ENCODE assay signal across 8 cellular contexts in the genomic region with DNA sequence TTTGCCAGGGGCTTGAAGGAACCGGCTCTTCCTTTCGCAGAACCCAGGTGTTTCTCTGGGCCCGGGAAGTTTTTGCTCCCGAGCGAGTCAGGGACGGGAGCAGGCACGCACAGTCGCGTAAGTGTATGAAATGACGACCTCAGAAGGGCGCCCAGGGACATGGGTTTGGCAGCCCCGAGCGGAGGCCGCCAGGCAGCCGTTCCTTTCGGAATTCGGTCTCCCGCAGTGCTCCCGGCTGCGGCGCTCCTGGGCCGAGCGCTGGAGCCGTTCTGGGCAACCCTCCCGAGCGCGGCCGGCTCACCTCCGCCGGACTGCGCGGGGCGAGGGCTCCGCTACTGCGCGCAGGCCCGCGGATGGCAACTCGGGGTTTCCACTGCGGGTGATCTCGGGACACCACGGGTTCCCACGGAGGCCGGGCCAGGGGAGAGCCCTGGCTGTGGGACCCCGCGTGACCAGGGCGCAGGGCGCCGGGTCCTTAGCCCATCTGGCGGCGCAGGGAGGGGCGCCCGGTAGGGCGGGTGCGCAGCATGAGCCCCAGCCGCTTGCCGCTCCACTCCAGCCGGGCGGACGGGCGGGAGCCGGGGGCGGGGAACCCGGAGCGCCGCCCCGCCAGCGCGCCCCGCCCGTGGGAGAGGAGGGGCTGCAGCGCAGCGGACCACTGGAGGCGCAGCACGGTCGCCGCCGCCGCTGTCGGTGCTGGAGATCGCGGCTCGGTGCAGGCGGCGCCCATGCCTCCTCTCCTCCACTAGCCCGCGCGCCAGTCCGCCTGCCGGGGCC. TPM values are rescaled to one million over a fixed set of nuclear protein-coding genes. Genes with fewer than 3 reads are reported as not detected.
DNase-seq lines count a peak whose midpoint lies in the region; ATAC-seq and TF ChIP-seq lines count a peak whose summit lies in the region.

A gene (plus strand): TSS at position 690 of the 777 bp plus-strand sequence. CDS start 111,673 bp downstream, outside the sequence.

- peak within 1 kb of the TSS; percentile 89 for H2AFZ ChIP-seq in OCI-LY3 (ENCODE audit: low read depth, low read length)

- no peaks in the 10 kb centered on the region for H3K9me3 ChIP-seq in Caco-2
- H3K9me3 ChIP-seq in OCI-LY3 (ENCODE audit: insufficient read depth, low read length): no peaks in the 10 kb centered on the region
- H3K9me3 ChIP-seq in stomach: no peaks in the 10 kb centered on the region

- no peak for TF ChIP-seq EP300 in stomach (IDR thresholded peaks at IDR 0.05)

- H3K79me2 ChIP-seq in OCI-LY3 (ENCODE audit: low read length): no peaks in the 10 kb centered on the region

- TF ChIP-seq POLR2A in stomach (IDR thresholded peaks at IDR 0.05): no peak

- H3K27ac ChIP-seq in OCI-LY3 (ENCODE audit: low read length): no peak within 1 kb of the TSS
- peak within 1 kb of the TSS; percentile 82 to 91 (median 88) for H3K27ac ChIP-seq in stomach

- POLR2A ChIA-PET in Caco-2 (lab: Charles Lee): no interaction called here

- 0 to 1% (median 0%) methylated on average over 35 to 87 of the region's 90 CpGs for WGBS in stomach, 5 donors

- H3K4me1 ChIP-seq in Caco-2: peaks cover 10% of the 10 kb centered on the region; the same call in 1 of the 2 replicates
- H3K4me1 ChIP-seq in OCI-LY3 (ENCODE audit: low read length): peaks cover 14% of the 10 kb centered on the region
- peaks cover 0 to 27% (median 21%) of the 10 kb centered on the region in 4 donors for H3K4me1 ChIP-seq in stomach

- ATAC-seq in GM21381 (IDR thresholded peaks at IDR 0.05; ENCODE audit: unreplicated experiment): peak; percentile 94
- peak; percentile 86 for ATAC-seq in activated T-helper 17 cell treated with anti-CD3 and anti-CD28 coated beads, Interleukin-2, amount 50 U/mL, for 72 hours (replicated peaks)
- ATAC-seq in natural killer cell: peak; percentile 76 to 86 (median 85)

- peak within 1 kb of the TSS; percentile 65 for H3K9ac ChIP-seq in OCI-LY3 (ENCODE audit: low read length)

- H3K27me3 Mint-ChIP-seq in Caco-2 (ENCODE audit: insufficient read depth, unreplicated experiment): peaks cover 22% of the 10 kb centered on the region
- H3K27me3 Mint-ChIP-seq in activated T-helper 17 cell treated with anti-CD3 and anti-CD28 coated beads, Interleukin-2, amount 50 U/mL, for 72 hours: peaks cover 43% of the 10 kb centered on the region
- peaks cover 44 to 59% of the 10 kb centered on the region in 2 donors for H3K27me3 Mint-ChIP-seq in natural killer cell (ENCODE audit: low read depth in 2 of 2)

- peak within 1 kb of the TSS; percentile 70 for H3K4me3 ChIP-seq in Caco-2 (ENCODE audit: low read depth, low read length)
- H3K4me3 ChIP-seq in OCI-LY3 (ENCODE audit: low read length): peak within 1 kb of the TSS; percentile 88
- H3K4me3 ChIP-seq in fibroblast of pulmonary artery (replicated peaks; ENCODE audit: low read depth, low read length): peak within 1 kb of the TSS; percentile 80
- H3K4me3 ChIP-seq in stomach: peak within 1 kb of the TSS; percentile 85 to 94 (median 90)

- H3K36me3 Mint-ChIP-seq in Caco-2 (ENCODE audit: insufficient read depth, unreplicated experiment) (no peaks in the 10 kb centered on the region), natural killer cell (peaks cover 7% of the 10 kb centered on the region)
- H3K36me3 Mint-ChIP-seq in activated T-helper 17 cell treated with anti-CD3 and anti-CD28 coated beads, Interleukin-2, amount 50 U/mL, for 72 hours (ENCODE audit: low read depth): no peaks in the 10 kb centered on the region

- BruUV-seq in Caco-2 (replicated peaks; lab: Mats Ljungman, UMichigan): no TSS peak

- H3K27ac Mint-ChIP-seq in Caco-2 (ENCODE audit: unreplicated experiment) (no peak within 1 kb of the TSS), natural killer cell (no peak within 1 kb of the TSS)
- H3K27ac Mint-ChIP-seq in activated T-helper 17 cell treated with anti-CD3 and anti-CD28 coated beads, Interleukin-2, amount 50 U/mL, for 72 hours: no peak within 1 kb of the TSS

- TF ChIP-seq CTCF in Caco-2 (IDR thresholded peaks at IDR 0.05; ENCODE audit: insufficient read depth in 1 of 2, low read depth in 1 of 2, low read length in 1 of 2, severe bottlenecking in 1 of 2, unreplicated experiment in 1 of 2) (no peak), OCI-LY3 (IDR thresholded peaks at IDR 0.05; ENCODE audit: low read depth, low read length) (peak; percentile 11; the same call in 1 of the 2 replicates), fibroblast of pulmonary artery (IDR thresholded peaks at IDR 0.05; ENCODE audit: low read length, missing control alignments) (no peak), natural killer cell (IDR thresholded peaks at IDR 0.05) (no peak), stomach (IDR thresholded peaks at IDR 0.05) (peak in 2 of 7 experiments; percentile 30 to 46)

- peaks cover 6% of the 10 kb centered on the region for H3K27me3 ChIP-seq in Caco-2 (replicated peaks; ENCODE audit: control insufficient read depth, insufficient read depth, low read length)
- H3K27me3 ChIP-seq in OCI-LY3 (ENCODE audit: low read depth, low read length): peaks cover 25% of the 10 kb centered on the region
- peaks cover 0 to 31% (median 14%) of the 10 kb centered on the region in 3 donors for H3K27me3 ChIP-seq in stomach

- H3K9me3 Mint-ChIP-seq in Caco-2 (ENCODE audit: unreplicated experiment) (no peaks in the 10 kb centered on the region), natural killer cell (peaks cover 0 to 3% of the 10 kb centered on the region in 2 donors)
- H3K9me3 Mint-ChIP-seq in activated T-helper 17 cell treated with anti-CD3 and anti-CD28 coated beads, Interleukin-2, amount 50 U/mL, for 72 hours: no peaks in the 10 kb centered on the region

- no peaks in the 10 kb centered on the region for H3K36me3 ChIP-seq in Caco-2 (ENCODE audit: control insufficient read depth, insufficient read depth, low read length)
- H3K36me3 ChIP-seq in OCI-LY3 (replicated peaks; ENCODE audit: low read depth, low read length): no peaks in the 10 kb centered on the region
- no peaks in the 10 kb centered on the region for H3K36me3 ChIP-seq in stomach

- H3K4me1 Mint-ChIP-seq in Caco-2 (ENCODE audit: low read depth, unreplicated experiment) (no peaks in the 10 kb centered on the region), natural killer cell (peaks cover 5 to 14% of the 10 kb centered on the region in 2 donors)
- H3K4me1 Mint-ChIP-seq in activated T-helper 17 cell treated with anti-CD3 and anti-CD28 coated beads, Interleukin-2, amount 50 U/mL, for 72 hours: no peaks in the 10 kb centered on the region

- CTCF ChIA-PET in Caco-2 (lab: Charles Lee): no interaction called here

- H4K20me1 ChIP-seq in OCI-LY3 (ENCODE audit: insufficient read depth, low read length): no peaks in the 10 kb centered on the region

- intact Hi-C loops in Caco-2 (cut with micrococcal nuclease; ENCODE audit: unreplicated experiment) (loop anchor here (1.0 to 5.0 kb wide), 5 partner anchors 61 to 220 kb away; a partner anchor contains a TSS), natural killer cell (cut with micrococcal nuclease) (no loop called here), stomach (cut with DNase I; ENCODE audit: low total_unique reads) (no loop called here)

- H3K4me3 Mint-ChIP-seq in Caco-2 (ENCODE audit: unreplicated experiment) (peak within 1 kb of the TSS; percentile 76), natural killer cell (peak within 1 kb of the TSS; percentile 83)
- H3K4me3 Mint-ChIP-seq in activated T-helper 17 cell treated with anti-CD3 and anti-CD28 coated beads, Interleukin-2, amount 50 U/mL, for 72 hours: peak within 1 kb of the TSS; percentile 72

- peak within 1 kb of the TSS; percentile 92 for H3K4me2 ChIP-seq in OCI-LY3 (ENCODE audit: low read length)

- DNase-seq in Caco-2: peak; percentile 66 to 85
- peak; percentile 53 for DNase-seq in HS-5 (ENCODE audit: low read depth)
- peak; percentile 88 for DNase-seq in fibroblast of pulmonary artery (ENCODE audit: low read depth)
- peak; percentile 17 for DNase-seq in natural killer cell
- DNase-seq in stomach: peak; percentile 81

RNA-seq across cellular contexts. Expression of the gene that starts here (rescaled TPM):
- total RNA-seq in Caco-2 (2022): 1.0 and 1.5 TPM in 2 replicates
- 1 to 10 TPM in 1 of 2 donors, under 1 TPM in 1; 0.77 to 1.0 TPM for total RNA-seq in activated T-helper 17 cell treated with anti-CD3 and anti-CD28 coated beads, Interleukin-2, amount 50 U/mL, for 72 hours
- total RNA-seq in natural killer cell: not detected
- total RNA-seq in stomach: 10 to 100 TPM in 1 of 5 donors, 1 to 10 TPM in 2, under 1 TPM in 2; 0.29 to 77.6 (median 1.5) TPM
- 1 to 10 TPM in 1 of 3 donors, under 1 TPM in 2; 0.31 to 1.1 (median 0.85) TPM for polyA plus RNA-seq in stomach

Comparison
In these comparisons a context has a peak if more than half of its experiments do, and no peak if none do; other contexts are left out.
1. Peak in DNase-seq and ATAC-seq in natural killer cell; RNA of the gene not detected or under 1 TPM.
2. DNase-seq: peak in every context shown above with its lines; median percentile 88 in fibroblast of pulmonary artery; 81 in stomach; 76 in Caco-2; 53 in HS-5; 17 in natural killer cell.